Comparison of ENCODE assay signal across 8 cellular contexts in genomic region chr19:50333235-50333736, GRCh38. TPM values are rescaled to one million over a fixed set of nuclear protein-coding genes. Genes with fewer than 3 reads are reported as not detected.
A peak's percentile ranks its signal among the peaks of the same experiment; 100 is the strongest.
DNase-seq lines count a peak whose midpoint lies in the region; ATAC-seq and TF ChIP-seq lines count a peak whose summit lies in the region.

No MANE protein-coding gene starts in this region.

- peaks cover 67% of the 10 kb centered on the region for H3K4me1 ChIP-seq in DOHH2 (ENCODE audit: control insufficient read depth, low read length)
- no peaks in the 10 kb centered on the region for H3K4me1 ChIP-seq in GM23248 (ENCODE audit: insufficient read depth)
- H3K4me1 ChIP-seq in body of pancreas = peaks cover 64% of the 10 kb centered on the region
- no peaks in the 10 kb centered on the region for H3K4me1 ChIP-seq in iPS-20b (ENCODE audit: insufficient read depth, low read length)
- peaks cover 28 to 44% (median 40%) of the 10 kb centered on the region in 3 donors for H3K4me1 ChIP-seq in skeletal muscle tissue (ENCODE audit: control insufficient read depth in 3 of 3, insufficient read depth in 3 of 3, low read length in 3 of 3)

- peak; percentile 50 for ATAC-seq in body of pancreas

- peaks cover 10% of the 10 kb centered on the region for H4K20me1 ChIP-seq in DOHH2 (ENCODE audit: control insufficient read depth, insufficient read depth, low read depth, low read length)
- no peaks in the 10 kb centered on the region for H4K20me1 ChIP-seq in GM23248 (ENCODE audit: insufficient read depth)

- H3K4me2 ChIP-seq in DOHH2 (ENCODE audit: low read length) = peak overlapping the region; percentile 99
- peak overlapping the region; percentile 50 for H3K4me2 ChIP-seq in GM23248 (ENCODE audit: unreplicated experiment)

- peaks cover 29% of the 10 kb centered on the region for H3F3A ChIP-seq in DOHH2 (ENCODE audit: control insufficient read depth, insufficient read depth)
- H3F3A ChIP-seq in GM23248 (ENCODE audit: insufficient read depth) = no peaks in the 10 kb centered on the region

- peaks cover 2% of the 10 kb centered on the region; the same call in 1 of the 2 replicates for H3K27me3 ChIP-seq in DOHH2 (ENCODE audit: control insufficient read depth, low read length)
- peaks cover 33% of the 10 kb centered on the region for H3K27me3 ChIP-seq in GM23248 (replicated peaks; ENCODE audit: insufficient read depth)
- H3K27me3 ChIP-seq in body of pancreas = no peaks in the 10 kb centered on the region
- no peaks in the 10 kb centered on the region; the same call in 1 of the 2 replicates for H3K27me3 ChIP-seq in iPS-20b (ENCODE audit: insufficient read depth, low read length)
- peaks cover 0 to 23% (median 13%) of the 10 kb centered on the region in 3 donors for H3K27me3 ChIP-seq in skeletal muscle tissue (ENCODE audit: control insufficient read depth in 3 of 3, insufficient read depth in 3 of 3, low read length in 3 of 3)

- H3K36me3 ChIP-seq in DOHH2 (ENCODE audit: control insufficient read depth, low read length) (peaks cover 61% of the 10 kb centered on the region), GM23248 (ENCODE audit: low read depth) (no peaks in the 10 kb centered on the region), body of pancreas (replicated peaks in 1 of 2; ENCODE audit: insufficient read depth in 1 of 2, low read depth in 2 of 2) (no peaks in the 10 kb centered on the region), iPS-20b (ENCODE audit: insufficient read depth, low read depth, low read length) (no peaks in the 10 kb centered on the region), skeletal muscle tissue (ENCODE audit: control insufficient read depth in 3 of 3, insufficient read depth in 3 of 3, low read length in 3 of 3) (no peaks in the 10 kb centered on the region)

- H3K4me3 ChIP-seq in DOHH2 (ENCODE audit: low read length) (peak overlapping the region; percentile 84), GM23248 (peak overlapping the region; percentile 69), body of pancreas (peak overlapping the region in 1 of 2 donors; percentile 6), iPS-20b (ENCODE audit: low read length) (peak overlapping the region; percentile 67; the same call in 1 of the 2 replicates), skeletal muscle tissue (ENCODE audit: low read length in 3 of 3) (peak overlapping the region; percentile 89 to 95 (median 90))

- peaks cover 37% of the 10 kb centered on the region for H3K79me2 ChIP-seq in DOHH2 (ENCODE audit: control insufficient read depth, low read length)
- H3K79me2 ChIP-seq in GM23248 (ENCODE audit: insufficient read depth) = no peaks in the 10 kb centered on the region

- DNase-seq in GM23248 (peak; percentile 90), MV-4-11 (lab: John Stamatoyannopoulos, UW) (peak; percentile 99), UCSD-AML1 (lab: John Stamatoyannopoulos, UW; ENCODE audit: unreplicated experiment) (peak; percentile 79), body of pancreas (peak; percentile 90 to 97 (median 95)), NCI-H1694 (lab: John Stamatoyannopoulos, UW) (no peak)

- H3K9me2 ChIP-seq in DOHH2 (replicated peaks; ENCODE audit: control insufficient read depth, low read length) (no peaks in the 10 kb centered on the region), GM23248 (ENCODE audit: insufficient read depth) (no peaks in the 10 kb centered on the region)

- H3K27ac ChIP-seq in DOHH2 (ENCODE audit: low read depth, low read length) = peak overlapping the region; percentile 85
- no peak overlapping the region for H3K27ac ChIP-seq in GM23248
- H3K27ac ChIP-seq in body of pancreas = peak overlapping the region; percentile 65 to 84 (median 80)
- H3K27ac ChIP-seq in iPS-20b (ENCODE audit: low read length) = no peak overlapping the region
- H3K27ac ChIP-seq in skeletal muscle tissue (ENCODE audit: low read depth, low read length) = peak overlapping the region; percentile 75

- in situ Hi-C loops in GM23248 (cut with MboI) = no loop called here

- WGBS in GM23248 (ENCODE audit: low coverage in 1 of 2, low lambda C conversion rate in 2 of 2, missing lambda C conversion rate in 2 of 2), 2 experiments = 1 to 2% methylated on average over 29 to 34 of the region's 34 CpGs
- WGBS in body of pancreas, 2 donors = 0% methylated on average over 8 to 34 of the region's 34 CpGs

- TF ChIP-seq POLR2A in body of pancreas (IDR thresholded peaks at IDR 0.05) = peak in 1 of 3 donors; percentile 59

- peak overlapping the region; percentile 78 for H2AFZ ChIP-seq in GM23248

- peak; percentile 8 for TF ChIP-seq CTCF in DOHH2 (IDR thresholded peaks at IDR 0.05; ENCODE audit: low read depth, low read length, poor library complexity, severe bottlenecking)
- TF ChIP-seq CTCF in body of pancreas (IDR thresholded peaks at IDR 0.05) = peak in 1 of 7 experiments; percentile 4

- H3K9ac ChIP-seq in GM23248 (no peak overlapping the region), iPS-20b (ENCODE audit: low read depth, low read length) (no peak overlapping the region), skeletal muscle tissue (ENCODE audit: low read depth in 1 of 3, low read length in 3 of 3) (peak overlapping the region; percentile 61 to 78 (median 74))

- intact Hi-C loops in body of pancreas (cut with DNase I) = no loop called here

- no peaks in the 10 kb centered on the region for H3K9me3 ChIP-seq in DOHH2 (ENCODE audit: control insufficient read depth, insufficient read depth, low read length)
- H3K9me3 ChIP-seq in GM23248 (ENCODE audit: low read depth) = no peaks in the 10 kb centered on the region
- no peaks in the 10 kb centered on the region for H3K9me3 ChIP-seq in body of pancreas
- peaks cover 55% of the 10 kb centered on the region for H3K9me3 ChIP-seq in iPS-20b (ENCODE audit: insufficient read depth, low read depth, low read length)
- no peaks in the 10 kb centered on the region for H3K9me3 ChIP-seq in skeletal muscle tissue (ENCODE audit: control insufficient read depth in 3 of 3, low read length in 3 of 3)

RNA-seq across cellular contexts. Expression of gene KCNC3, which starts 4.1 kb away (rescaled TPM):
- under 0.01 and 0.13 TPM in 2 replicates for total RNA-seq in GM23248 (2014; rRNA removed; shearing (Covaris generic))
- polyA plus RNA-seq in GM23248 (2016; fragmentation: Nextera tagmentation; extraction: Ambion mirVana) = 0.04 TPM in 1 of 2 replicates, not detected in the other
- 1 to 10 TPM; 1.8 to 6.3 TPM for total RNA-seq in body of pancreas
- total RNA-seq in skeletal muscle tissue = under 0.01 TPM

RNA-seq across cellular contexts. Expression of gene NAPSA, which starts 32.2 kb away (rescaled TPM):
- 0.32 and 0.51 TPM in 2 replicates for total RNA-seq in GM23248 (2014; rRNA removed; shearing (Covaris generic))
- 0.15 and 0.38 TPM in 2 replicates for polyA plus RNA-seq in GM23248 (2016; fragmentation: Nextera tagmentation; extraction: Ambion mirVana)
- 1 to 10 TPM; 1.8 to 2.3 TPM for total RNA-seq in body of pancreas
- not detected for total RNA-seq in skeletal muscle tissue

RNA-seq across cellular contexts. Expression of gene NR1H2, which starts 43.0 kb away (rescaled TPM):
- 96.6 and 140 TPM in 2 replicates for total RNA-seq in GM23248 (2014; rRNA removed; shearing (Covaris generic))
- polyA plus RNA-seq in GM23248 (2016; fragmentation: Nextera tagmentation; extraction: Ambion mirVana) = 102 and 109 TPM in 2 replicates
- total RNA-seq in body of pancreas (10 to 100 TPM; 43.2 to 50.1 TPM), skeletal muscle tissue (32.9 TPM)

RNA-seq across cellular contexts. Expression of gene POLD1, which starts 50.9 kb away (rescaled TPM):
- 15.6 and 18.3 TPM in 2 replicates for total RNA-seq in GM23248 (2014; rRNA removed; shearing (Covaris generic))
- 12.6 and 13.7 TPM in 2 replicates for polyA plus RNA-seq in GM23248 (2016; fragmentation: Nextera tagmentation; extraction: Ambion mirVana)
- 10 to 100 TPM; 13.2 to 13.8 TPM for total RNA-seq in body of pancreas
- 19.8 TPM for total RNA-seq in skeletal muscle tissue

Comparison
In these comparisons a context has a peak if more than half of its experiments do, and no peak if none do; other contexts are left out.
1. H3K27ac ChIP-seq: peak in DOHH2 (single experiment), body of pancreas (4 of 4) and skeletal muscle tissue (single experiment); none in GM23248 (single experiment) and iPS-20b (single experiment).
2. H3K9ac ChIP-seq: peak in skeletal muscle tissue (3 of 3); none in GM23248 (single experiment) and iPS-20b (single experiment).